Comparison of ENCODE assay signal across 9 cellular contexts in the genomic region with DNA sequence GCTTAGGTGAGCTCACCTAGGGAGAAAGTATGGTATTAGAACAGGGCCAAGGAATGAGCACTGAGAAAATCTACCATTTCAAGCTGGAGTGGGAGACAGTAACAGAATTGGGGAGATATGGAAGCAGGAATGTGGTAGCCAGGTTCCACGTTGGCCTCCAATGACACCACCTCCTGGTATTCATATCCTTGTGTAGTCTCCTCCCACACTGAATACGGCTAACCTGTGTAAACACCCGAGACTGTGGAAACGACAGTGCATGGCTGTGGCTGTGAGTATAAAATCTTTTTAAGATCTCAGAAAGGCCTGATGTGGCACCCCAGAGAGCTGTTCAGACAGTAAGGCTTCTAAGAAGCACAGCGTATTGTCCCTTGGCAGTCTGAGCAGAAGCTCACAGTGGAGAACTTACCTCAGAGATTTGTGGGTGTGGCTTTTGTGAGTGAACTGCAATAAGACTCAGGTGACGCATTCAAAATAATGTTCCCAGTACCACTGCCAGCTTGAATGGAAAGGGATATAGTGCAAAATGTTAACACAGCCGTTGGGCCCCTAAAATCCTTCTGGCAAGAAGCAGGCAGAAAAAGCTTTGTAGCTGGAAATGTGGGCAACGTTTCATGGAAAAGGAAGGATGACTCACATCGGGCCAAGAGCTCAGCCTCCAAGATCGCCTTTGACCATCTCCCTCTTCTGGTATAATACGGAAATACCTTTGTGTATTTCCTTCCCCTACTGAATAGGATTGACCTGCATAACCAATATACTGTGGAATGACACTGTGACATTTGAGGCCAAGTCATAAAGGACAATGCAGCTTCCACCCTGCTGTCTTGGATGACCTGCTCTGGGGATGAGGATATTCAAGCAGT. TPM values are rescaled to one million over a fixed set of nuclear protein-coding genes. Genes with fewer than 3 reads are reported as not detected.
DNase-seq lines count a peak whose midpoint lies in the region; ATAC-seq and TF ChIP-seq lines count a peak whose summit lies in the region.
"Had no signal": no experiment of that assay in that cellular context is flagged by ENCODE, and none has a peak within 500 bp of the region (broad histone marks: within the 10 kb centered on the region; RNA-seq: fewer than 3 reads in every experiment).

No MANE protein-coding gene starts in this region.

- no peak overlapping the region for H3K27ac Mint-ChIP-seq in CD14-positive monocyte

- H3K27me3 Mint-ChIP-seq in CD14-positive monocyte (ENCODE audit: low read depth in 3 of 3) = peaks cover 0 to 2% (median 0%) of the 10 kb centered on the region in 3 donors

- peaks cover 12 to 16% (median 12%) of the 10 kb centered on the region in 4 donors for H3K4me1 ChIP-seq in esophagus muscularis mucosa

- no peak for DNase-seq in CD14-positive monocyte (ENCODE audit: low spot score)
- peak; percentile 89 for DNase-seq in M059J (ENCODE audit: low read depth)
- DNase-seq in cerebellar cortex (ENCODE audit: low spot score) = peak; percentile 13
- peak; percentile 18 for DNase-seq in mucosa of gallbladder (ENCODE audit: low spot score)
- DNase-seq in esophagus muscularis mucosa (ENCODE audit: extremely low spot score) = no peak
- no peak for DNase-seq in NK-92 treated with Interleukin-12 subunit alpha and Interleukin-12 subunit beta, amount 100 ng/mL, for 24 hours (lab: John Stamatoyannopoulos, UW)

- TF ChIP-seq CTCF in CD14-positive monocyte (IDR thresholded peaks at IDR 0.05) (peak; percentile 20), esophagus muscularis mucosa (IDR thresholded peaks at IDR 0.05) (peak in 1 of 3 experiments; percentile 25)

- intact Hi-C loops in CD14-positive monocyte (cut with micrococcal nuclease) = no loop called here
- intact Hi-C loops in esophagus muscularis mucosa (cut with DNase I) = no loop called here

- no peak overlapping the region for H3K4me3 Mint-ChIP-seq in CD14-positive monocyte

- 53% methylated on average over 11 of the region's 11 CpGs for WGBS in esophagus muscularis mucosa

- peaks cover 0 to 5% (median 0%) of the 10 kb centered on the region in 7 donors for H3K9me3 Mint-ChIP-seq in CD14-positive monocyte

- ATAC-seq in GM18867 (IDR thresholded peaks at IDR 0.05; ENCODE audit: unreplicated experiment) (no peak), GM19455 (IDR thresholded peaks at IDR 0.05; ENCODE audit: unreplicated experiment) (no peak)
- ATAC-seq: GM12878 had no signal

- H3K4me3 ChIP-seq in esophagus muscularis mucosa = no peak overlapping the region
- H3K4me3 ChIP-seq: GM12878 had no signal

- peak overlapping the region in 2 of 4 donors; percentile 24 to 38 for H3K27ac ChIP-seq in esophagus muscularis mucosa (replicated peaks in 1 of 4)

- no peaks in the 10 kb centered on the region for H3K27me3 ChIP-seq in esophagus muscularis mucosa

- H3K9me3 ChIP-seq in esophagus muscularis mucosa = no peaks in the 10 kb centered on the region

- no peak for TF ChIP-seq POLR2A in esophagus muscularis mucosa (IDR thresholded peaks at IDR 0.05; ENCODE audit: low read depth)

- H3K4me1 Mint-ChIP-seq in CD14-positive monocyte = no peaks in the 10 kb centered on the region

- TF ChIP-seq EP300 in esophagus muscularis mucosa (IDR thresholded peaks at IDR 0.05) = no peak

- no peaks in the 10 kb centered on the region for H3K36me3 Mint-ChIP-seq in CD14-positive monocyte

- peaks cover 0 to 9% (median 0%) of the 10 kb centered on the region in 4 donors for H3K36me3 ChIP-seq in esophagus muscularis mucosa

RNA-seq across cellular contexts. Expression of a gene that starts 14.4 kb away (rescaled TPM):
- not detected for polyA plus RNA-seq in CD14-positive monocyte
- total RNA-seq in M059J (2014; rRNA removed; shearing (Covaris generic)) = 0.64 and 1.3 TPM in 2 replicates
- 10.5 TPM for total RNA-seq in mucosa of gallbladder
- total RNA-seq in esophagus muscularis mucosa = 1 to 10 TPM in 2 of 4 donors, under 1 TPM in 2; 0.66 to 1.3 (median 1.00) TPM

RNA-seq across cellular contexts. Expression of a gene that starts 38.2 kb away (rescaled TPM):
- polyA plus RNA-seq in CD14-positive monocyte = not detected
- total RNA-seq in M059J (2014; rRNA removed; shearing (Covaris generic)) = 16.0 and 28.0 TPM in 2 replicates
- total RNA-seq in mucosa of gallbladder = 114 TPM
- total RNA-seq in esophagus muscularis mucosa = not detected
- total RNA-seq: GM12878 had no signal
- polyA plus RNA-seq: GM12878 had no signal

Comparison
In these comparisons a context has a peak if more than half of its experiments do, and no peak if none do; other contexts are left out.
1. DNase-seq: peak in M059J (single experiment), cerebellar cortex (single experiment) and mucosa of gallbladder (single experiment); none in CD14-positive monocyte (single experiment), esophagus muscularis mucosa (single experiment) and NK-92 treated with Interleukin-12 subunit alpha and Interleukin-12 subunit beta, amount 100 ng/mL, for 24 hours (single experiment).
2. RNA of a gene that starts 38.2 kb away (total RNA-seq): 114 TPM in mucosa of gallbladder (single experiment) and 16.0 to 28.0 TPM in M059J; not detected in esophagus muscularis mucosa; every median in the first group is over 10 times any median in the second.